ENCODE assay signal across 9 cellular contexts in the genomic region with DNA sequence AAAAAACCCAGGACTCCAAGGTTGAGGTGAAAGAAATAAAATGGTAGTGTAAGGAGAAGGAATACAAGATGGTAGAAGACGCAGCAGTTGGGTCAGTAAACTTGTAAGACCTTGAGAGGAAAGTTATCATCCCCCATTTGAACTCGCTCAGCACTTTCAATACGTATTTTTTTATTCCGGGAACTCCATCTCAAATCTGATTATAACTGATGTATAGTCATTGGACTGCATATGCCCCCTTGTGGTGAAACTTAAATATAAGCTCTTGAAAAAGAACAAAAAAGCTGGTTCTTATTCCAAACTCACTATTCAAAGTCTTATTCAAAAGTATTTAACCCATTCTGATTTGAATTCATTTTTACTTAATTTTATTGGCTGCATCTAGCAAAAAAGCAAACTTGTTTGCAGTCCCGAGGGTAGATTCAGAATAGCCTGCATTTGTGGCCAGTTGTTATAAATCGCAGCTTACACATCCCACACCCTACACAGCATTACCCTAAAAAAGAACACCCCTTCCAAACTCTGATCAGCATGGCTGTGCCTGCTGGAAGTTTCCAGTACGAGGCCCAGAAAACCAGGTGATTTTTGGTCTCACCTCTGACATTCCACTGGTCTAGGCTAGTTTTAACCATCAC.
DNase-seq lines count a peak whose midpoint lies in the region; ATAC-seq and TF ChIP-seq lines count a peak whose summit lies in the region.
"Had no signal": no experiment of that assay in that cellular context is flagged by ENCODE, and none has a peak within 500 bp of the region (broad histone marks: within the 10 kb centered on the region; RNA-seq: fewer than 3 reads in every experiment).

No MANE protein-coding gene starts in this region.

- H3K27me3 Mint-ChIP-seq in CD8-positive, alpha-beta memory T cell, result peaks cover 10 to 22% of the 10 kb centered on the region in 2 donors

- ATAC-seq in HG03135 (IDR thresholded peaks at IDR 0.05; ENCODE audit: unreplicated experiment) (no peak), HG02759 (IDR thresholded peaks at IDR 0.05; ENCODE audit: unreplicated experiment) (no peak)

- H3K4me1 ChIP-seq in CD8-positive, alpha-beta memory T cell (ENCODE audit: insufficient read depth, low read length), result peaks cover 6% of the 10 kb centered on the region
- H3K4me1 ChIP-seq in HEK293 (ENCODE audit: control insufficient read depth, insufficient read depth, low read length), result no peaks in the 10 kb centered on the region
- no peaks in the 10 kb centered on the region for H3K4me1 ChIP-seq in Peyer's patch

- DNase-seq in CD8-positive, alpha-beta memory T cell, result peak in 2 of 5 donors; percentile 51 to 52
- DNase-seq in Peyer's patch (no peak), dorsolateral prefrontal cortex (no peak), middle frontal gyrus (ENCODE audit: extremely low spot score, low spot score) (peak; percentile 29)
- DNase-seq in stimulated activated CD4-positive, alpha-beta T cell treated with anti-CD3 and anti-CD28 coated beads, Interleukin-4, amount 100 ng/mL, for 4 hours, result no peak

- CTCF ChIA-PET in CD8-positive, alpha-beta memory T cell (lab: Charles Lee), result interaction anchor here (0.6 to 5.9 kb wide), 20 partner anchors 10 to 624 kb away, joined by 3 to 80 read pairs (median 4); partner anchors contain the start of genes ARL15, GPX8 and SNX18
- CTCF ChIA-PET in HEK293 (lab: Yijun Ruan, JAX), result interaction anchor here (0.5 to 3.4 kb wide), 44 partner anchors 11 to 853 kb away, joined by 3 to 45 read pairs (median 4); partner anchors contain the start of gene SNX18

- peak overlapping the region; percentile 10 for H3K4me3 ChIP-seq in CD8-positive, alpha-beta memory T cell (ENCODE audit: low read length)
- no peak overlapping the region for H3K4me3 ChIP-seq in HEK293 (ENCODE audit: low read depth, low read length)
- H3K4me3 ChIP-seq in Peyer's patch, result no peak overlapping the region
- H3K4me3 ChIP-seq in dorsolateral prefrontal cortex, result peak overlapping the region in 21 of 59 donors; percentile 2 to 44 (median 26)
- H3K4me3 ChIP-seq: SJCRH30 had no signal

- POLR2A ChIA-PET in CD8-positive, alpha-beta memory T cell (lab: Charles Lee), result interaction anchor here (0.8 to 2.6 kb wide), 3 partner anchors 292 to 350 kb away, joined by 3 to 7 read pairs (median 5); partner anchors contain the start of genes GPX8 and SNX18
- POLR2A ChIA-PET in HEK293 (lab: Yijun Ruan, JAX), result interaction anchor here (0.5 kb wide), 1 partner anchor 557 kb away, joined by 3 read pairs; the partner anchor contains the start of gene ARL15

- H3K4me1 Mint-ChIP-seq in CD8-positive, alpha-beta memory T cell, result peaks cover 4 to 9% (median 6%) of the 10 kb centered on the region in 3 donors

- no peaks in the 10 kb centered on the region for H3K9me3 Mint-ChIP-seq in CD8-positive, alpha-beta memory T cell

- H3K9me3 ChIP-seq in CD8-positive, alpha-beta memory T cell (ENCODE audit: low read length), result no peaks in the 10 kb centered on the region
- no peaks in the 10 kb centered on the region for H3K9me3 ChIP-seq in HEK293 (ENCODE audit: control insufficient read depth, insufficient read depth, low read depth, low read length)
- H3K9me3 ChIP-seq in Peyer's patch, result no peaks in the 10 kb centered on the region
- H3K9me3 ChIP-seq: SJCRH30 had no signal

- peak overlapping the region in 6 of 7 donors; percentile 0 to 69 (median 40) for H3K4me3 Mint-ChIP-seq in CD8-positive, alpha-beta memory T cell

- no peaks in the 10 kb centered on the region for H3K36me3 Mint-ChIP-seq in CD8-positive, alpha-beta memory T cell

- TF ChIP-seq CTCF in HEK293 (tag by site-specific recombination; IDR thresholded peaks at IDR 0.05) (0 out of 2 replicates have a peak, but pooled peaks have one; percentile 22), Peyer's patch (IDR thresholded peaks at IDR 0.05) (peak; percentile 47 to 77 (median 67)), dorsolateral prefrontal cortex (IDR thresholded peaks at IDR 0.05 in 54 of 56, conservative IDR thresholded peaks at IDR 0.05 in 2 of 56; ENCODE audit: low read depth in 1 of 56, partially characterized antibody in 56 of 56) (peak; percentile 65 to 91 (median 78))

- no peaks in the 10 kb centered on the region for H3K36me3 ChIP-seq in CD8-positive, alpha-beta memory T cell (ENCODE audit: insufficient read depth, low read length)
- no peaks in the 10 kb centered on the region for H3K36me3 ChIP-seq in HEK293 (ENCODE audit: control insufficient read depth in 2 of 2, insufficient read depth in 1 of 2, low read length in 2 of 2)
- H3K36me3 ChIP-seq in Peyer's patch, result no peaks in the 10 kb centered on the region
- H3K36me3 ChIP-seq: SJCRH30 had no signal

- H3K27me3 ChIP-seq in CD8-positive, alpha-beta memory T cell (ENCODE audit: insufficient read depth, low read length, poor library complexity, severe bottlenecking), result no peaks in the 10 kb centered on the region
- H3K27me3 ChIP-seq in Peyer's patch (no peaks in the 10 kb centered on the region), dorsolateral prefrontal cortex (peaks cover 0 to 4% (median 0%) of the 10 kb centered on the region in 45 donors)
- H3K27me3 ChIP-seq: SJCRH30 had no signal

- no peak overlapping the region for H3K27ac ChIP-seq in CD8-positive, alpha-beta memory T cell (ENCODE audit: low read depth, low read length)
- H3K27ac ChIP-seq in HEK293 (ENCODE audit: extremely low read depth, low read depth, low read length) (no peak overlapping the region), Peyer's patch (no peak overlapping the region), dorsolateral prefrontal cortex (no peak overlapping the region)
- H3K27ac ChIP-seq: SJCRH30 had no signal

- no peak for TF ChIP-seq POLR2A in Peyer's patch (IDR thresholded peaks at IDR 0.05)

- H3K27ac Mint-ChIP-seq in CD8-positive, alpha-beta memory T cell, result peak overlapping the region in 1 of 8 donors; percentile 4

- intact Hi-C loops in dorsolateral prefrontal cortex (cut with DNase I), result loop anchor here (2.0 to 10.0 kb wide), 3 partner anchors 350 to 623 kb away; partner anchors contain the start of gene SNX18 (in 2 of the 2)

TF ChIP-seq in HEK293, 187 proteins besides CTCF, POLR2A, EP300 and RAD21:
- TF ChIP-seq ZNF660 (tag by site-specific recombination; IDR thresholded peaks at IDR 0.05) (0 out of 2 replicates have a peak, but pooled peaks have one; percentile 49), ZNF654 (tag by site-specific recombination; IDR thresholded peaks at IDR 0.05; ENCODE audit: low read depth) (peak; percentile 69), ZBTB1 (tag by site-specific recombination; IDR thresholded peaks at IDR 0.05) (no peak), ZSCAN30 (tag by site-specific recombination; IDR thresholded peaks at IDR 0.05) (no peak), ZNF362 (tag by site-specific recombination; IDR thresholded peaks at IDR 0.05) (peak; percentile 62), HOXA7 (CRISPR knock-in tag; IDR thresholded peaks at IDR 0.05; ENCODE audit: borderline replicate concordance) (no peak)

Comparison
In these comparisons a context has a peak if more than half of its experiments do, and no peak if none do; other contexts are left out.
1. CTCF ChIP-seq: peak in every context shown above with its lines; median percentile 78 in dorsolateral prefrontal cortex; 67 in Peyer's patch; 22 in HEK293.